8 cellular contexts compared by ENCODE assay signal in genomic region chr20:19661717-19662637, GRCh38.
DNase-seq lines count a peak whose midpoint lies in the region; ATAC-seq and TF ChIP-seq lines count a peak whose summit lies in the region.

No MANE protein-coding gene starts in this region.

- H3K4me2 ChIP-seq in PC-3 (ENCODE audit: low read length) (no peak overlapping the region), trophoblast cell (ENCODE audit: low read length) (no peak overlapping the region)

- H3K27me3 ChIP-seq in PC-3 (ENCODE audit: low read length), result peaks cover 72% of the 10 kb centered on the region
- no peaks in the 10 kb centered on the region for H3K27me3 ChIP-seq in trophoblast cell (ENCODE audit: insufficient read depth, low read length)

- POLR2A ChIA-PET in AG04449 (lab: Yijun Ruan, JAX) (interaction anchor here (0.6 kb wide), 1 partner anchor 11 kb away, joined by 3 read pairs; no protein-coding TSS in a partner anchor), PC-3 (lab: Charles Lee; ENCODE audit: unreplicated experiment) (no interaction called here)

- WGBS in trophoblast cell (ENCODE audit: extremely low coverage, insufficient coverage, insufficient read length), result no CpG with 5 or more reads among the region's 19 CpGs

- H2BK120ac ChIP-seq in trophoblast cell (ENCODE audit: insufficient read depth, low read length, poor library complexity), result no peak overlapping the region

- BruUV-seq in PC-3 (replicated peaks; lab: Mats Ljungman, UMichigan), result no TSS peak

- H3K36me3 ChIP-seq in PC-3 (ENCODE audit: low read depth, low read length), result no peaks in the 10 kb centered on the region
- H3K36me3 ChIP-seq in trophoblast cell (ENCODE audit: control insufficient read depth in 1 of 2, insufficient read depth in 2 of 2, low read length in 2 of 2), result no peaks in the 10 kb centered on the region

- no peak overlapping the region for H4K12ac ChIP-seq in trophoblast cell (ENCODE audit: low read depth, low read length)

- H3K9me2 ChIP-seq in PC-3 (replicated peaks; ENCODE audit: low read length), result no peaks in the 10 kb centered on the region

- CTCF ChIA-PET in AG04449 (lab: Yijun Ruan, JAX), result interaction anchor here (0.5 to 7.2 kb wide), 26 partner anchors 11 to 1029 kb away, joined by 3 to 134 read pairs (median 5); partner anchors contain the start of gene SLC24A3
- CTCF ChIA-PET in PC-3 (lab: Charles Lee), result no interaction called here

- no peaks in the 10 kb centered on the region for H3K79me1 ChIP-seq in trophoblast cell (ENCODE audit: low read length)

- intact Hi-C loops in PC-3 (cut with micrococcal nuclease), result loop anchor here (1.0 to 5.0 kb wide), 5 partner anchors 34 to 1249 kb away; no protein-coding TSS in a partner anchor
- intact Hi-C loops in Right ventricle myocardium superior (cut with DNase I), result loop anchor here (5.0 kb wide), 1 partner anchor 455 kb away; no protein-coding TSS in a partner anchor

- DNase-seq in AG04449 (ENCODE audit: low read depth, low spot score) (peak; percentile 5), GM13976 (ENCODE audit: low spot score) (peak; percentile 65), PC-3 (peak; percentile 91), Right ventricle myocardium superior (peak; percentile 62), trophoblast cell (peak; percentile 56 to 89)
- peak in 3 of 4 experiments; percentile 7 to 69 (median 40) for DNase-seq in activated naive CD4-positive, alpha-beta T cell (lab: John Stamatoyannopoulos, UW)

- H3K9me3 ChIP-seq in PC-3 (ENCODE audit: low read length), result no peaks in the 10 kb centered on the region
- H3K9me3 ChIP-seq in trophoblast cell (ENCODE audit: insufficient read depth, low read depth, low read length), result no peaks in the 10 kb centered on the region

- H3K27ac ChIP-seq in PC-3 (ENCODE audit: low read length), result no peak overlapping the region
- no peak overlapping the region for H3K27ac ChIP-seq in trophoblast cell (ENCODE audit: low read depth, low read length)

- ATAC-seq in PC-3, result peak; percentile 84
- ATAC-seq in Right ventricle myocardium superior (ENCODE audit: poor library complexity), result peak; percentile 85
- ATAC-seq in GM19452 (IDR thresholded peaks at IDR 0.05; ENCODE audit: unreplicated experiment), result no peak

- H4K20me1 ChIP-seq in PC-3 (ENCODE audit: low read length), result no peaks in the 10 kb centered on the region

- H3K4me3 ChIP-seq in AG04449 (ENCODE audit: low read depth, low read length) (no peak overlapping the region), PC-3 (ENCODE audit: low read length) (no peak overlapping the region), trophoblast cell (ENCODE audit: low read depth, low read length) (no peak overlapping the region)

- H2AFZ ChIP-seq in PC-3 (ENCODE audit: low read length) (no peak overlapping the region), trophoblast cell (ENCODE audit: insufficient read depth, low read length, poor library complexity) (peak overlapping the region; percentile 17)

- H3K9ac ChIP-seq in PC-3 (ENCODE audit: low read length) (no peak overlapping the region), trophoblast cell (ENCODE audit: low read length) (no peak overlapping the region)

- H3K4me1 ChIP-seq in PC-3 (ENCODE audit: insufficient read depth, low read length) (no peaks in the 10 kb centered on the region), trophoblast cell (ENCODE audit: control insufficient read depth in 1 of 2, insufficient read depth in 2 of 2, low read length in 2 of 2) (no peaks in the 10 kb centered on the region)

- peak; percentile 90 for TF ChIP-seq CTCF in AG04449 (IDR thresholded peaks at IDR 0.05; ENCODE audit: insufficient read depth, low read length, missing control alignments)
- TF ChIP-seq CTCF in GM13976 (IDR thresholded peaks at IDR 0.05; ENCODE audit: borderline replicate concordance, control extremely low read depth, extremely low read depth, insufficient read depth, missing control alignments), result peak; percentile 95
- peak; percentile 99 for TF ChIP-seq CTCF in LNCAP (IDR thresholded peaks at IDR 0.05)
- TF ChIP-seq CTCF in PC-3 (conservative IDR thresholded peaks at IDR 0.05; ENCODE audit: low read depth, low read length), result peak; percentile 98

- H3K79me2 ChIP-seq in PC-3 (ENCODE audit: low read length) (no peaks in the 10 kb centered on the region), trophoblast cell (ENCODE audit: control insufficient read depth, insufficient read depth, low read length, poor library complexity) (no peaks in the 10 kb centered on the region)

- no peak overlapping the region for H3K23ac ChIP-seq in trophoblast cell (ENCODE audit: low read length)

- H4K91ac ChIP-seq in trophoblast cell (ENCODE audit: low read depth, low read length), result no peak overlapping the region

- H3K4ac ChIP-seq in trophoblast cell (ENCODE audit: low read depth, low read length), result no peak overlapping the region

- H3K14ac ChIP-seq in trophoblast cell (ENCODE audit: low read length), result no peak overlapping the region

- no peak overlapping the region for H2BK5ac ChIP-seq in trophoblast cell (ENCODE audit: low read depth, low read length, poor library complexity)

- no peak overlapping the region for H4K8ac ChIP-seq in trophoblast cell (ENCODE audit: low read depth, low read length)

- H2BK12ac ChIP-seq in trophoblast cell (ENCODE audit: low read length), result no peak overlapping the region

- in situ Hi-C loops in GM13976 (cut with MboI; ENCODE audit: low sequenced_read_pairs, unreplicated experiment), result loop anchor here (25.0 kb wide), 1 partner anchor 450 kb away; the partner anchor contains the start of gene SLC24A3

- no peak overlapping the region for H3K18ac ChIP-seq in trophoblast cell (ENCODE audit: low read length)

- no peak overlapping the region for H2AK5ac ChIP-seq in trophoblast cell (ENCODE audit: low read length)

- no peaks in the 10 kb centered on the region for H3F3A ChIP-seq in PC-3 (ENCODE audit: low read length, unreplicated experiment)

Comparison
In these comparisons a context has a peak if more than half of its experiments do, and no peak if none do; other contexts are left out.
1. DNase-seq: peak in every context shown above with its lines; median percentile 91 in PC-3; 72 in trophoblast cell; 65 in GM13976; 62 in Right ventricle myocardium superior; 40 in activated naive CD4-positive, alpha-beta T cell; 5 in AG04449.